Comparison of ENCODE assay signal across 20 cellular contexts in the genomic region with DNA sequence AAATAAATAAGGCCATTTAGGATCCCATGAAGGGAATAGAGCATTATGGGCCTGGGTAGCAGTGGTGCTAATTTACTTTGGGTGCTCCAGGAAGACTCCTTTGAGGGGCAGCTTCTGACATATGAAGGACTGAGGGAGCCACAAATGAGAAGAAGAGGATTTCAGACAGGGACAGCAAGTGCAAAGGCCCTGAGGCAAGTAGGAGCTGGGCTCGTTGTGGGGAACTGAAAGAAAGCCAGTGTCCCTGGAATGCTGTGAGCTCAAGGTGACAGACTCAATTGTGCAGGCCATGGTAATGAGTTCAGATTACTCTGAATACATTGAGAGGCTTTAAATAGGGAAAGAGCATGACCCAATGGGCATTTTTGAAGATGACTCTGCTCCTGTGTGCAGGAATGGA.
DNase-seq lines count a peak whose midpoint lies in the region; ATAC-seq, FAIRE-seq and TF ChIP-seq lines count a peak whose summit lies in the region.
"Had no signal": no experiment of that assay in that cellular context is flagged by ENCODE, and none has a peak within 500 bp of the region (broad histone marks: within the 10 kb centered on the region; RNA-seq: fewer than 3 reads in every experiment).

No MANE protein-coding gene starts in this region.

- TF ChIP-seq CTCF in K562 (IDR thresholded peaks at IDR 0.05 in 2 of 3, conservative IDR thresholded peaks at IDR 0.05 in 1 of 3; ENCODE audit: insufficient read depth in 2 of 3, low read depth in 1 of 3, low read length in 3 of 3) = no peak

- no peak overlapping the region for H3K23ac ChIP-seq in mesendoderm (ENCODE audit: low read length)

- POLR2A ChIA-PET in K562 (lab: Yijun Ruan, JAX) = no interaction called here

- H3K4me1 ChIP-seq in K562 (replicated peaks in 1 of 2; ENCODE audit: control insufficient read depth in 2 of 2, insufficient read depth in 2 of 2, low read length in 2 of 2) = no peaks in the 10 kb centered on the region
- H3K4me1 ChIP-seq in mesendoderm (ENCODE audit: control insufficient read depth, low read depth, low read length) = peaks cover 10% of the 10 kb centered on the region
- H3K4me1 ChIP-seq: A549; BLaER1 treated with 17β-estradiol and CSF1 and Interleukin-3, amounts not matched to agents 10 nM and 100 nM; Caco-2 had no signal

- intact Hi-C loops in K562 (cut with micrococcal nuclease) = no loop called here

- no peaks in the 10 kb centered on the region for H3K9me3 ChIP-seq in K562 (replicated peaks; ENCODE audit: control insufficient read depth, insufficient read depth, low read depth, low read length)
- H3K9me3 ChIP-seq: A549, Caco-2 had no signal

- H2BK15ac ChIP-seq in mesendoderm (replicated peaks; ENCODE audit: low read depth) = no peak overlapping the region

- H4K8ac ChIP-seq in mesendoderm (ENCODE audit: low read depth, low read length) = no peak overlapping the region

- in situ Hi-C loops in K562 (cut with MboI) = no loop called here

- H3K4ac ChIP-seq in mesendoderm (ENCODE audit: low read depth, low read length) = no peak overlapping the region

- FAIRE-seq in K562 (lab: Jason Lieb, UNC) = no peak
- FAIRE-seq: A549, D721Med, GM12878, GM12892, GM18507 had no signal

- CTCF ChIA-PET in K562 (lab: Yijun Ruan, JAX; ENCODE audit: low intra/inter-chr PET ratio) = no interaction called here

- no peak for TF ChIP-seq EP300 in K562 (IDR thresholded peaks at IDR 0.05; ENCODE audit: low read length)

- no peak for TF ChIP-seq RAD21 in K562 (CRISPR knock-in tag; conservative IDR thresholded peaks at IDR 0.05 in 1 of 2, IDR thresholded peaks at IDR 0.05 in 1 of 2)

- no TSS peak for BruUV-seq in K562 (replicated peaks; lab: Mats Ljungman, UMichigan)

- H3K36me3 ChIP-seq in K562 (ENCODE audit: control insufficient read depth, insufficient read depth, low read length) = no peaks in the 10 kb centered on the region
- H3K36me3 ChIP-seq in mesendoderm (ENCODE audit: control insufficient read depth, insufficient read depth, low read length) = no peaks in the 10 kb centered on the region
- H3K36me3 ChIP-seq: BLaER1 treated with 17β-estradiol and CSF1 and Interleukin-3, amounts not matched to agents 10 nM and 100 nM had no signal

- H3K27ac ChIP-seq in K562 (ENCODE audit: extremely low read depth, low read depth, low read length) (no peak overlapping the region), mesendoderm (ENCODE audit: low read depth, low read length) (no peak overlapping the region)
- H3K27ac ChIP-seq: 22Rv1; A549; BLaER1 treated with 17β-estradiol and CSF1 and Interleukin-3, amounts not matched to agents 10 nM and 100 nM; C4-2B had no signal

- H2AFZ ChIP-seq in K562 (ENCODE audit: low read depth, low read length) = no peak overlapping the region

- ATAC-seq in K562 (no peak), HG03460 (IDR thresholded peaks at IDR 0.05; ENCODE audit: unreplicated experiment) (no peak), HG03039 (IDR thresholded peaks at IDR 0.05; ENCODE audit: unreplicated experiment) (no peak)
- ATAC-seq: A549; CD8-positive, alpha-beta T cell; GM12878 had no signal

- no peaks in the 10 kb centered on the region for H3K79me2 ChIP-seq in K562 (ENCODE audit: control insufficient read depth, insufficient read depth, low read length)
- no peaks in the 10 kb centered on the region for H3K79me2 ChIP-seq in mesendoderm (ENCODE audit: control insufficient read depth, insufficient read depth, low read length)

- peak; percentile 18 for DNase-seq in ELF-1 (ENCODE audit: low read depth, low spot score)
- no peak for DNase-seq in K562 (ENCODE audit: extremely low read depth in 1 of 4, low spot score in 3 of 4)
- peak; percentile 10 for DNase-seq in mesendoderm
- DNase-seq: AML-193; Caco-2; Calu3; CD4-positive, alpha-beta T cell; CD8-positive, alpha-beta T cell; DMS79 treated with DMSO at 0.1 percent for 48 hours; GDM1 had no signal

- 0% methylated on average over 1 of the region's 1 CpG for WGBS in K562 (ENCODE audit: insufficient coverage, low coverage, missing lambda C conversion rate)
- WGBS in mesendoderm (ENCODE audit: extremely low coverage, insufficient coverage, low lambda C conversion rate) = no CpG with 5 or more reads among the region's 1 CpG

- H3K9me1 ChIP-seq in K562 (ENCODE audit: control insufficient read depth, insufficient read depth, low read length) = no peaks in the 10 kb centered on the region

- H3K79me1 ChIP-seq in mesendoderm (ENCODE audit: low read length) = no peaks in the 10 kb centered on the region

- H4K5ac ChIP-seq in mesendoderm (ENCODE audit: low read length) = no peak overlapping the region

- no peak overlapping the region for H3K18ac ChIP-seq in mesendoderm (ENCODE audit: low read length)

- no peaks in the 10 kb centered on the region for H4K20me1 ChIP-seq in K562 (replicated peaks; ENCODE audit: control insufficient read depth, insufficient read depth, low read length)
- H4K20me1 ChIP-seq: BLaER1 treated with 17β-estradiol and CSF1 and Interleukin-3, amounts not matched to agents 10 nM and 100 nM had no signal

- no peak overlapping the region for H3K4me3 ChIP-seq in K562
- no peak overlapping the region for H3K4me3 ChIP-seq in mesendoderm (ENCODE audit: low read length)
- H3K4me3 ChIP-seq: A549; BLaER1 treated with 17β-estradiol and CSF1 and Interleukin-3, amounts not matched to agents 10 nM and 100 nM; GM12878 had no signal

- H2BK5ac ChIP-seq in mesendoderm (ENCODE audit: low read length) = no peak overlapping the region

- H2AK5ac ChIP-seq in mesendoderm (ENCODE audit: low read length) = no peak overlapping the region

- H2BK120ac ChIP-seq in mesendoderm (ENCODE audit: low read depth, low read length) = no peak overlapping the region

- H3K27me3 ChIP-seq in K562 (ENCODE audit: control insufficient read depth in 2 of 2, insufficient read depth in 2 of 2, low read length in 2 of 2) (peaks cover 18 to 25% of the 10 kb centered on the region in 2 experiments), mesendoderm (ENCODE audit: insufficient read depth, low read length, poor library complexity) (no peaks in the 10 kb centered on the region)
- H3K27me3 ChIP-seq: BLaER1 treated with 17β-estradiol and CSF1 and Interleukin-3, amounts not matched to agents 10 nM and 100 nM had no signal

- H3K56ac ChIP-seq in mesendoderm (ENCODE audit: low read length) = no peak overlapping the region

- no peak overlapping the region for H3K9ac ChIP-seq in K562 (ENCODE audit: insufficient read depth in 1 of 2, low read depth in 2 of 2, low read length in 2 of 2)
- no peak overlapping the region for H3K9ac ChIP-seq in mesendoderm (ENCODE audit: low read length)
- H3K9ac ChIP-seq: BLaER1 treated with 17β-estradiol and CSF1 and Interleukin-3, amounts not matched to agents 10 nM and 100 nM had no signal

- no peak for TF ChIP-seq POLR2A in K562 (conservative IDR thresholded peaks at IDR 0.05)

- H3K4me2 ChIP-seq in K562 (ENCODE audit: insufficient read depth, low read length) = no peak overlapping the region
- no peak overlapping the region for H3K4me2 ChIP-seq in mesendoderm (ENCODE audit: low read length)
- H3K4me2 ChIP-seq: A549; BLaER1 treated with 17β-estradiol and CSF1 and Interleukin-3, amounts not matched to agents 10 nM and 100 nM had no signal

TF ChIP-seq in K562, 482 proteins besides CTCF, POLR2A, EP300 and RAD21 (continues in another document):
- TF ChIP-seq, protein P1, sequence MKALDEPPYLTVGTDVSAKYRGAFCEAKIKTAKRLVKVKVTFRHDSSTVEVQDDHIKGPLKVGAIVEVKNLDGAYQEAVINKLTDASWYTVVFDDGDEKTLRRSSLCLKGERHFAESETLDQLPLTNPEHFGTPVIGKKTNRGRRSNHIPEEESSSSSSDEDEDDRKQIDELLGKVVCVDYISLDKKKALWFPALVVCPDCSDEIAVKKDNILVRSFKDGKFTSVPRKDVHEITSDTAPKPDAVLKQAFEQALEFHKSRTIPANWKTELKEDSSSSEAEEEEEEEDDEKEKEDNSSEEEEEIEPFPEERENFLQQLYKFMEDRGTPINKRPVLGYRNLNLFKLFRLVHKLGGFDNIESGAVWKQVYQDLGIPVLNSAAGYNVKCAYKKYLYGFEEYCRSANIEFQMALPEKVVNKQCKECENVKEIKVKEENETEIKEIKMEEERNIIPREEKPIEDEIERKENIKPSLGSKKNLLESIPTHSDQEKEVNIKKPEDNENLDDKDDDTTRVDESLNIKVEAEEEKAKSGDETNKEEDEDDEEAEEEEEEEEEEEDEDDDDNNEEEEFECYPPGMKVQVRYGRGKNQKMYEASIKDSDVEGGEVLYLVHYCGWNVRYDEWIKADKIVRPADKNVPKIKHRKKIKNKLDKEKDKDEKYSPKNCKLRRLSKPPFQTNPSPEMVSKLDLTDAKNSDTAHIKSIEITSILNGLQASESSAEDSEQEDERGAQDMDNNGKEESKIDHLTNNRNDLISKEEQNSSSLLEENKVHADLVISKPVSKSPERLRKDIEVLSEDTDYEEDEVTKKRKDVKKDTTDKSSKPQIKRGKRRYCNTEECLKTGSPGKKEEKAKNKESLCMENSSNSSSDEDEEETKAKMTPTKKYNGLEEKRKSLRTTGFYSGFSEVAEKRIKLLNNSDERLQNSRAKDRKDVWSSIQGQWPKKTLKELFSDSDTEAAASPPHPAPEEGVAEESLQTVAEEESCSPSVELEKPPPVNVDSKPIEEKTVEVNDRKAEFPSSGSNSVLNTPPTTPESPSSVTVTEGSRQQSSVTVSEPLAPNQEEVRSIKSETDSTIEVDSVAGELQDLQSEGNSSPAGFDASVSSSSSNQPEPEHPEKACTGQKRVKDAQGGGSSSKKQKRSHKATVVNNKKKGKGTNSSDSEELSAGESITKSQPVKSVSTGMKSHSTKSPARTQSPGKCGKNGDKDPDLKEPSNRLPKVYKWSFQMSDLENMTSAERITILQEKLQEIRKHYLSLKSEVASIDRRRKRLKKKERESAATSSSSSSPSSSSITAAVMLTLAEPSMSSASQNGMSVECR (CRISPR knock-in tag; IDR thresholded peaks at IDR 0.05) = no peak
- no peak for TF ChIP-seq NFXL1 (CRISPR knock-in tag; IDR thresholded peaks at IDR 0.05)
- no peak for TF ChIP-seq BRF1 (IDR thresholded peaks at IDR 0.05; ENCODE audit: borderline replicate concordance, extremely low read depth, insufficient read length)
- TF ChIP-seq, protein P2, sequence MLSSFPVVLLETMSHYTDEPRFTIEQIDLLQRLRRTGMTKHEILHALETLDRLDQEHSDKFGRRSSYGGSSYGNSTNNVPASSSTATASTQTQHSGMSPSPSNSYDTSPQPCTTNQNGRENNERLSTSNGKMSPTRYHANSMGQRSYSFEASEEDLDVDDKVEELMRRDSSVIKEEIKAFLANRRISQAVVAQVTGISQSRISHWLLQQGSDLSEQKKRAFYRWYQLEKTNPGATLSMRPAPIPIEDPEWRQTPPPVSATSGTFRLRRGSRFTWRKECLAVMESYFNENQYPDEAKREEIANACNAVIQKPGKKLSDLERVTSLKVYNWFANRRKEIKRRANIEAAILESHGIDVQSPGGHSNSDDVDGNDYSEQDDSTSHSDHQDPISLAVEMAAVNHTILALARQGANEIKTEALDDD (IDR thresholded peaks at IDR 0.05) = no peak

Comparison
In these comparisons a context has a peak if more than half of its experiments do, and no peak if none do; other contexts are left out.
1. DNase-seq: peak in ELF-1 (single experiment) and mesendoderm (single experiment); none in K562 (0 of 4).